In the genomic region with DNA sequence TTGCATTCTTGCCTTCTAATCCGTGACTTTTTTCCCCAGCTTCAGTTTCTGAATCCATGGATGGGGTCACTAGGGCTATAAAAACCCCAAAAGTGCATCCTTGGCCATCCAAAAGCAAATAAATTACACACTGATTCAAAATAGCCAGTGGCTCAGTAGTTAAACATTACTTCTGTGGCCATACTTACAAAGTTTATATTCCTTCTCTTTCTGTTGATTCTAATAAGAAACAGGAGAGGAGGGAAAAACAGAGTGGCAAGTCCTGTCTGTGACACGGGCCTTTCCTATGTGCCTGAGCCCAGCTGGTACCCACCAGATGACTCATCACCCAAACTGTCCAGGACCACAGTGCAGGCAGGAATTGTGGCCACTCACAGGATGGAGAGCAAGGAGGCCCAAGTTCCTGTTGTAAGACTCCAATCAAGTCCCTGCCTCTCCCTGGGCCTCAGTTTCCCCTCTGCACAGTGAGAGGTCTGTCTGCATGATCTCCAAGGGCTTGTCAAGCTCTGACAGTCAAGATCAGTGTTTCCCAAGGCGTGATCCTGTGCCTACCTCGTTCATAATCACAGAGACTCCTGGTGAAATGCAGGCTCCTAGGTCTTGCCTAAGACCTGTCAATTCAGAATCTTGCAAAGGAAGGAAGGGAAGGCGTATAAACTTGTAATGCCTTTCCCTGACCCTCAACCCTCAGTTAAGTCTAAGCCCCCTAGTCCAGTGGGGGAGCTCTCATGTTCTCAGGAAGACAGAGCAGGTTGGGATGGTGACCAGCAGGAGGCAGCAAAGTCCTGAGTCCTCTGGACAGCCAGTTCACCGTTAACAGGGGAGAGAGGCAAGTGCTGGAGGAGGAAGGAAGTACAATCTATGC, we compare ENCODE assay signal across 8 cellular contexts. TPM values are rescaled to one million over a fixed set of nuclear protein-coding genes. Genes with fewer than 3 reads are reported as not detected.
A peak's percentile ranks its signal among the peaks of the same experiment; 100 is the strongest.
DNase-seq lines count a peak whose midpoint lies in the region; ATAC-seq and TF ChIP-seq lines count a peak whose summit lies in the region.

No MANE protein-coding gene starts in this region.

- peaks cover 10 to 15% (median 15%) of the 10 kb centered on the region in 3 donors for H3K4me1 Mint-ChIP-seq in IgD-negative memory B cell
- H3K4me1 Mint-ChIP-seq in activated naive CD8-positive, alpha-beta T cell treated with anti-CD3 and anti-CD28 coated beads, Interleukin-2, amount 10 ng/mL, durations not matched to agents 7 days and 5 days: peaks cover 16% of the 10 kb centered on the region

- intact Hi-C loops in heart left ventricle (cut with DNase I): loop anchor here (1.0 to 5.0 kb wide), 8 partner anchors 64 to 191 kb away; no protein-coding TSS in a partner anchor

- peak overlapping the region in 4 of 12 donors; percentile 23 to 50 (median 40) for H3K27ac ChIP-seq in heart left ventricle

- no peaks in the 10 kb centered on the region for H3K9me3 ChIP-seq in heart left ventricle

- POLR2A ChIA-PET in activated naive CD8-positive, alpha-beta T cell treated with anti-CD3 and anti-CD28 coated beads, Interleukin-2, amount 10 ng/mL, durations not matched to agents 7 days and 5 days (lab: Charles Lee): interaction anchor here (0.7 to 1.3 kb wide), 3 partner anchors 43 to 89 kb away, joined by 3 to 6 read pairs (median 3); no protein-coding TSS in a partner anchor

- no peaks in the 10 kb centered on the region for H3K9me3 Mint-ChIP-seq in IgD-negative memory B cell
- H3K9me3 Mint-ChIP-seq in activated naive CD8-positive, alpha-beta T cell treated with anti-CD3 and anti-CD28 coated beads, Interleukin-2, amount 10 ng/mL, durations not matched to agents 7 days and 5 days: no peaks in the 10 kb centered on the region

- H3K36me3 ChIP-seq in heart left ventricle: peaks cover 0 to 94% (median 88%) of the 10 kb centered on the region in 9 donors

- H3K27me3 Mint-ChIP-seq in IgD-negative memory B cell: no peaks in the 10 kb centered on the region
- no peaks in the 10 kb centered on the region for H3K27me3 Mint-ChIP-seq in activated naive CD8-positive, alpha-beta T cell treated with anti-CD3 and anti-CD28 coated beads, Interleukin-2, amount 10 ng/mL, durations not matched to agents 7 days and 5 days

- no peak for TF ChIP-seq POLR2A in heart left ventricle (IDR thresholded peaks at IDR 0.05)

- peak; percentile 77 to 92 (median 88) for TF ChIP-seq CTCF in heart left ventricle (IDR thresholded peaks at IDR 0.05)

- 66 to 70% (median 68%) methylated on average over 6 of the region's 6 CpGs for WGBS in heart left ventricle, 4 donors

- ATAC-seq in GM21360 (IDR thresholded peaks at IDR 0.05; ENCODE audit: unreplicated experiment): peak; percentile 56
- peak; percentile 86 for ATAC-seq in activated naive CD8-positive, alpha-beta T cell treated with anti-CD3 and anti-CD28 coated beads, Interleukin-2, amount 10 ng/mL, durations not matched to agents 7 days and 5 days (ENCODE audit: low read depth)
- peak; percentile 35 to 88 (median 84) for ATAC-seq in heart left ventricle

- H3K4me3 Mint-ChIP-seq in IgD-negative memory B cell: peak overlapping the region in 1 of 4 donors; percentile 88
- H3K4me3 Mint-ChIP-seq in activated naive CD8-positive, alpha-beta T cell treated with anti-CD3 and anti-CD28 coated beads, Interleukin-2, amount 10 ng/mL, durations not matched to agents 7 days and 5 days: no peak overlapping the region

- H3K27me3 ChIP-seq in heart left ventricle: no peaks in the 10 kb centered on the region

- peaks cover 0 to 31% (median 7%) of the 10 kb centered on the region in 12 donors for H3K4me1 ChIP-seq in heart left ventricle

- peaks cover 9% of the 10 kb centered on the region for H3K36me3 Mint-ChIP-seq in IgD-negative memory B cell
- H3K36me3 Mint-ChIP-seq in activated naive CD8-positive, alpha-beta T cell treated with anti-CD3 and anti-CD28 coated beads, Interleukin-2, amount 10 ng/mL, durations not matched to agents 7 days and 5 days: peaks cover 23% of the 10 kb centered on the region

- in situ Hi-C loops in Caki2 (cut with HindIII; ENCODE audit: low pct_unique_long_range_greater_than_20kb, low sequenced_read_pairs): no loop called here

- peak overlapping the region; percentile 54 to 80 (median 63) for H3K27ac Mint-ChIP-seq in IgD-negative memory B cell
- H3K27ac Mint-ChIP-seq in activated naive CD8-positive, alpha-beta T cell treated with anti-CD3 and anti-CD28 coated beads, Interleukin-2, amount 10 ng/mL, durations not matched to agents 7 days and 5 days: peak overlapping the region; percentile 33

- DNase-seq in Caki2 (ENCODE audit: low read depth): peak; percentile 74
- DNase-seq in SW480 (ENCODE audit: low spot score): peak; percentile 72
- DNase-seq in activated naive CD8-positive, alpha-beta T cell treated with anti-CD3 and anti-CD28 coated beads, Interleukin-2, amount 10 ng/mL, durations not matched to agents 7 days and 5 days: peak; percentile 69
- peak; percentile 82 to 87 (median 84) for DNase-seq in heart left ventricle
- peak; percentile 47 for DNase-seq in putamen (ENCODE audit: low spot score)
- DNase-seq in DMS153 (lab: John Stamatoyannopoulos, UW): no peak

- no peak overlapping the region for H3K4me3 ChIP-seq in heart left ventricle

RNA-seq across cellular contexts. Expression of a gene that starts 29.5 kb away (rescaled TPM):
- total RNA-seq in Caki2 (2014; rRNA removed; shearing (Covaris generic); ENCODE audit: low replicate concordance): 160 and 176 TPM in 2 replicates
- polyA plus RNA-seq in IgD-negative memory B cell (78.3 TPM), heart left ventricle (10 to 100 TPM; 97.1 to 97.6 TPM)
- total RNA-seq in activated naive CD8-positive, alpha-beta T cell treated with anti-CD3 and anti-CD28 coated beads, Interleukin-2, amount 10 ng/mL, durations not matched to agents 7 days and 5 days: 100 to 1,000 TPM; 172 to 176 TPM
- 100 to 1,000 TPM in 8 of 9 donors, 10 to 100 TPM in 1; 86.0 to 180 (median 122) TPM for total RNA-seq in heart left ventricle

RNA-seq across cellular contexts. Expression of a gene that starts 30.9 kb away (rescaled TPM):
- 80.4 and 92.6 TPM in 2 replicates for total RNA-seq in Caki2 (2014; rRNA removed; shearing (Covaris generic); ENCODE audit: low replicate concordance)
- polyA plus RNA-seq in IgD-negative memory B cell (2.8 TPM), heart left ventricle (1,000 to 10,000 TPM in 1 of 2 donors, 100 to 1,000 TPM in 1; 819 to 1,415 TPM)
- total RNA-seq in activated naive CD8-positive, alpha-beta T cell treated with anti-CD3 and anti-CD28 coated beads, Interleukin-2, amount 10 ng/mL, durations not matched to agents 7 days and 5 days: not detected
- 1,000 to 10,000 TPM in 2 of 9 donors, 100 to 1,000 TPM in 7; 416 to 1,563 (median 738) TPM for total RNA-seq in heart left ventricle

Comparison
In these comparisons a context has a peak if more than half of its experiments do, and no peak if none do; other contexts are left out.
1. RNA of a gene that starts 30.9 kb away (total RNA-seq): 416 to 1,563 TPM in heart left ventricle and 80.4 to 92.6 TPM in Caki2; not detected in activated naive CD8-positive, alpha-beta T cell treated with anti-CD3 and anti-CD28 coated beads, Interleukin-2, amount 10 ng/mL, durations not matched to agents 7 days and 5 days; every median in the first group is over 10 times any median in the second.
2. Peak in every context shown above with its lines, with median percentiles within 50 percentile points of each other: ATAC-seq.